In genomic region chr10:27383595-27384542, GRCh38 we compare ENCODE assay signal across 1 cellular context.
TF ChIP-seq lines count a peak whose summit lies in the region.

No MANE protein-coding gene starts in this region.

TF ChIP-seq in A549, 52 proteins besides CTCF, POLR2A, EP300 and RAD21 (continued from another document):
- no peak for TF ChIP-seq ZSCAN20 (CRISPR knock-in tag; IDR thresholded peaks at IDR 0.05)
- no peak for TF ChIP-seq HMGXB4 (CRISPR knock-in tag; IDR thresholded peaks at IDR 0.05; ENCODE audit: borderline replicate concordance)
- TF ChIP-seq PBX3 (IDR thresholded peaks at IDR 0.05) = no peak
- TF ChIP-seq HOXB5 (CRISPR knock-in tag; IDR thresholded peaks at IDR 0.05) = no peak
- peak; percentile 35 to 54; a peak in 1 of 5 replicates for TF ChIP-seq JUN (IDR thresholded peaks at IDR 0.05)
- peak in 1 of 2 experiments; percentile 80; a peak in 1 of 4 replicates for TF ChIP-seq CEBPB (IDR thresholded peaks at IDR 0.05)
- no peak for TF ChIP-seq BCL3 (IDR thresholded peaks at IDR 0.05)
- TF ChIP-seq CBX2 (IDR thresholded peaks at IDR 0.05; ENCODE audit: borderline replicate concordance, low read depth) = no peak
- no peak for TF ChIP-seq RNF2 (IDR thresholded peaks at IDR 0.05; ENCODE audit: borderline replicate concordance, low read depth)
- TF ChIP-seq MYC (IDR thresholded peaks at IDR 0.05; ENCODE audit: borderline replicate concordance, low read length) = no peak
- TF ChIP-seq ESRRA (IDR thresholded peaks at IDR 0.05; ENCODE audit: borderline replicate concordance, low read length) = no peak
